In the genomic region with DNA sequence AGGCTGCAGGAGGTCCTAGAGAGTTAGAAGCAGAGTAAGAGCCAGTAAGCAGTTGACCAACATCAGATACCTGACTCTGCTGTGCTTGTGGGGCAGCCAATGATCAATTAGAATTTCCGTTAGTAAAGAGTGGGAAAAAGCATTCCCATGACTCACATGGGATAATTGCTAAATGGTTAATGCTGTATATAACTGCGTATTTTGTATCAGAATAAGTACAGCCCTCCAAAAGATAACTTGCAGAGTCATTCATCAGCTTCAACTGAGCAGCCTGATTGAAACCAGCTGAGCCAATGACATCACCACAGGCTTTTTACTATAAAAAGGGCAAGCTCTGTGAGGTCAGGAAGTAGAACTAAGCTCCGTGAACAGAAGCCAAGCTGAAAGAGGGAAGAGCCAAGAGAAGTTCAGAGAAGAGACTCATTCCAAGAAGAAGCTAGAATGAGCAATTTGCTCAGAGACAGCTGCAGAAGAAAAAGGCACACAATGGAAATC, we compare ENCODE assay signal across 9 cellular contexts.
DNase-seq lines count a peak whose midpoint lies in the region; ATAC-seq and TF ChIP-seq lines count a peak whose summit lies in the region.
"Had no signal": no experiment of that assay in that cellular context is flagged by ENCODE, and none has a peak within 500 bp of the region (broad histone marks: within the 10 kb centered on the region; RNA-seq: fewer than 3 reads in every experiment).

No MANE protein-coding gene starts in this region.

- no peaks in the 10 kb centered on the region for H3K9me3 ChIP-seq in HEK293 (ENCODE audit: control insufficient read depth, insufficient read depth, low read depth, low read length)
- no peaks in the 10 kb centered on the region for H3K9me3 ChIP-seq in smooth muscle cell (replicated peaks; ENCODE audit: low read depth)

- H3K36me3 ChIP-seq in HEK293 (ENCODE audit: control insufficient read depth in 2 of 2, insufficient read depth in 1 of 2, low read length in 2 of 2) (no peaks in the 10 kb centered on the region), smooth muscle cell (ENCODE audit: low read depth) (no peaks in the 10 kb centered on the region)

- TF ChIP-seq CTCF in HEK293 (tag by site-specific recombination; IDR thresholded peaks at IDR 0.05) (no peak), fibroblast of the aortic adventitia (IDR thresholded peaks at IDR 0.05; ENCODE audit: insufficient read depth, low read length) (no peak), smooth muscle cell (IDR thresholded peaks at IDR 0.05; ENCODE audit: borderline replicate concordance, insufficient read depth, poor library complexity, severe bottlenecking) (no peak), MCF 10A (IDR thresholded peaks at IDR 0.05; ENCODE audit: unreplicated experiment) (no peak), mesothelial cell of epicardium (IDR thresholded peaks at IDR 0.05; ENCODE audit: unreplicated experiment) (no peak)

- WGBS in smooth muscle cell (ENCODE audit: low lambda C conversion rate) = 18% methylated on average over 3 of the region's 3 CpGs

- H3F3A ChIP-seq in smooth muscle cell (ENCODE audit: low read depth) = peaks cover 17% of the 10 kb centered on the region

- DNase-seq in NOMO-1 treated with dmso at 0.1 percent for 144 hours (lab: John Stamatoyannopoulos, UW; ENCODE audit: unreplicated experiment) = peak; percentile 40
- DNase-seq in fibroblast of the aortic adventitia (ENCODE audit: low read depth) = peak; percentile 100
- DNase-seq in smooth muscle cell (lab: John Stamatoyannopoulos, UW; ENCODE audit: unreplicated experiment) = no peak
- DNase-seq in MCF 10A (ENCODE audit: unreplicated experiment) = no peak
- no peak for DNase-seq in mesothelial cell of epicardium (ENCODE audit: low spot score in 2 of 2, unreplicated experiment in 2 of 2)
- no peak for DNase-seq in activated T-helper 1 cell treated with anti-CD3 and anti-CD28 coated beads, Interleukin-12 subunit alpha, Interleukin-12 subunit beta, Interleukin-2, Interleukin-4 antibody, amounts not matched to agents 30 ng/mL and 10 ng/mL and 1 ng/mL, durations not matched to agents 14 hours and 24 hours and 36 hours (ENCODE audit: low spot score)

- no peak overlapping the region for H3K4me3 ChIP-seq in HEK293 (ENCODE audit: low read depth, low read length)
- H3K4me3 ChIP-seq in fibroblast of the aortic adventitia (ENCODE audit: low read depth, low read length) = no peak overlapping the region
- H3K4me3 ChIP-seq in smooth muscle cell = no peak overlapping the region

- H3K4me2 ChIP-seq in smooth muscle cell = peak overlapping the region; percentile 37

- no peak overlapping the region for H2AFZ ChIP-seq in smooth muscle cell (ENCODE audit: low read depth)

- no peaks in the 10 kb centered on the region for H3K27me3 ChIP-seq in smooth muscle cell (ENCODE audit: low read depth)

- peaks cover 46% of the 10 kb centered on the region for H3K79me2 ChIP-seq in smooth muscle cell (ENCODE audit: low read depth)

- peak; percentile 85 for ATAC-seq in GM18502 (IDR thresholded peaks at IDR 0.05; ENCODE audit: poor library complexity, unreplicated experiment)

- peaks cover 24% of the 10 kb centered on the region for H3K4me1 Mint-ChIP-seq in MCF 10A (ENCODE audit: insufficient read depth, unreplicated experiment)
- H3K4me1 Mint-ChIP-seq in mesothelial cell of epicardium = peaks cover 10% of the 10 kb centered on the region
- peaks cover 39% of the 10 kb centered on the region for H3K4me1 Mint-ChIP-seq in activated T-helper 1 cell treated with anti-CD3 and anti-CD28 coated beads, Interleukin-12 subunit alpha, Interleukin-12 subunit beta, Interleukin-2, Interleukin-4 antibody, amounts not matched to agents 30 ng/mL and 10 ng/mL and 1 ng/mL, durations not matched to agents 14 hours and 24 hours and 36 hours (ENCODE audit: low read depth)

- no peak overlapping the region for H3K27ac ChIP-seq in HEK293 (ENCODE audit: extremely low read depth, low read depth, low read length)
- H3K27ac ChIP-seq in smooth muscle cell (ENCODE audit: low read depth) = peak overlapping the region; percentile 64

- intact Hi-C loops in MCF 10A (cut with micrococcal nuclease) = no loop called here
- intact Hi-C loops in activated T-helper 1 cell treated with anti-CD3 and anti-CD28 coated beads, Interleukin-12 subunit alpha, Interleukin-12 subunit beta, Interleukin-2, Interleukin-4 antibody, amounts not matched to agents 30 ng/mL and 10 ng/mL and 1 ng/mL, durations not matched to agents 14 hours and 24 hours and 36 hours (cut with micrococcal nuclease) = no loop called here

- POLR2A ChIA-PET in HEK293 (lab: Yijun Ruan, JAX) = no interaction called here
- POLR2A ChIA-PET in MCF 10A (lab: Yijun Ruan, JAX) = no interaction called here

- H3K4me3 Mint-ChIP-seq in MCF 10A (ENCODE audit: unreplicated experiment) (no peak overlapping the region), mesothelial cell of epicardium (no peak overlapping the region)
- no peak overlapping the region for H3K4me3 Mint-ChIP-seq in activated T-helper 1 cell treated with anti-CD3 and anti-CD28 coated beads, Interleukin-12 subunit alpha, Interleukin-12 subunit beta, Interleukin-2, Interleukin-4 antibody, amounts not matched to agents 30 ng/mL and 10 ng/mL and 1 ng/mL, durations not matched to agents 14 hours and 24 hours and 36 hours
- H3K4me3 Mint-ChIP-seq: neural crest cell had no signal

- H3K27me3 Mint-ChIP-seq in MCF 10A (ENCODE audit: insufficient read depth, unreplicated experiment) (no peaks in the 10 kb centered on the region), mesothelial cell of epicardium (ENCODE audit: low read depth) (no peaks in the 10 kb centered on the region)
- H3K27me3 Mint-ChIP-seq in activated T-helper 1 cell treated with anti-CD3 and anti-CD28 coated beads, Interleukin-12 subunit alpha, Interleukin-12 subunit beta, Interleukin-2, Interleukin-4 antibody, amounts not matched to agents 30 ng/mL and 10 ng/mL and 1 ng/mL, durations not matched to agents 14 hours and 24 hours and 36 hours (ENCODE audit: insufficient read depth) = peaks cover 2% of the 10 kb centered on the region

- H3K27ac Mint-ChIP-seq in MCF 10A (ENCODE audit: low read depth, unreplicated experiment) = no peak overlapping the region
- no peak overlapping the region for H3K27ac Mint-ChIP-seq in mesothelial cell of epicardium
- H3K27ac Mint-ChIP-seq in activated T-helper 1 cell treated with anti-CD3 and anti-CD28 coated beads, Interleukin-12 subunit alpha, Interleukin-12 subunit beta, Interleukin-2, Interleukin-4 antibody, amounts not matched to agents 30 ng/mL and 10 ng/mL and 1 ng/mL, durations not matched to agents 14 hours and 24 hours and 36 hours = no peak overlapping the region

- H3K9me3 Mint-ChIP-seq in MCF 10A (ENCODE audit: unreplicated experiment) = no peaks in the 10 kb centered on the region
- H3K9me3 Mint-ChIP-seq in mesothelial cell of epicardium = peaks cover 6% of the 10 kb centered on the region
- H3K9me3 Mint-ChIP-seq in activated T-helper 1 cell treated with anti-CD3 and anti-CD28 coated beads, Interleukin-12 subunit alpha, Interleukin-12 subunit beta, Interleukin-2, Interleukin-4 antibody, amounts not matched to agents 30 ng/mL and 10 ng/mL and 1 ng/mL, durations not matched to agents 14 hours and 24 hours and 36 hours = no peaks in the 10 kb centered on the region
- H3K9me3 Mint-ChIP-seq: neural crest cell had no signal

- H3K4me1 ChIP-seq in HEK293 (ENCODE audit: control insufficient read depth, insufficient read depth, low read length) (no peaks in the 10 kb centered on the region; the same call in 1 of the 2 replicates), smooth muscle cell (ENCODE audit: low read depth) (peaks cover 3% of the 10 kb centered on the region)

- H3K9ac ChIP-seq in smooth muscle cell (ENCODE audit: low read depth) = no peak overlapping the region

- CTCF ChIA-PET in HEK293 (lab: Yijun Ruan, JAX) (no interaction called here), MCF 10A (lab: Yijun Ruan, JAX) (interaction anchor here (0.6 to 1.2 kb wide), 2 partner anchors 17 to 899 kb away, joined by 3 to 5 read pairs; no protein-coding TSS in a partner anchor)

- H3K36me3 Mint-ChIP-seq in MCF 10A (ENCODE audit: insufficient read depth, unreplicated experiment) (no peaks in the 10 kb centered on the region), mesothelial cell of epicardium (no peaks in the 10 kb centered on the region)
- H3K36me3 Mint-ChIP-seq in activated T-helper 1 cell treated with anti-CD3 and anti-CD28 coated beads, Interleukin-12 subunit alpha, Interleukin-12 subunit beta, Interleukin-2, Interleukin-4 antibody, amounts not matched to agents 30 ng/mL and 10 ng/mL and 1 ng/mL, durations not matched to agents 14 hours and 24 hours and 36 hours (ENCODE audit: low read depth) = peaks cover 9% of the 10 kb centered on the region

- peaks cover 95% of the 10 kb centered on the region for H4K20me1 ChIP-seq in smooth muscle cell (ENCODE audit: low read depth)

- no TSS peak for BruUV-seq in MCF 10A (replicated peaks; lab: Mats Ljungman, UMichigan)

TF ChIP-seq in HEK293, 187 proteins besides CTCF, POLR2A, EP300 and RAD21 (continues in another document):
- no peak for TF ChIP-seq ZNF654 (tag by site-specific recombination; IDR thresholded peaks at IDR 0.05; ENCODE audit: low read depth)
- no peak for TF ChIP-seq BCL11B (tag by site-specific recombination; IDR thresholded peaks at IDR 0.05; ENCODE audit: low read depth)
- no peak for TF ChIP-seq ZNF621 (tag by site-specific recombination; IDR thresholded peaks at IDR 0.05)
- peak; percentile 87 for TF ChIP-seq ZNF629 (tag by site-specific recombination; IDR thresholded peaks at IDR 0.05)
- no peak for TF ChIP-seq ZNF561 (tag by site-specific recombination; IDR thresholded peaks at IDR 0.05; ENCODE audit: borderline replicate concordance)
- TF ChIP-seq ZNF394 (tag by site-specific recombination; IDR thresholded peaks at IDR 0.05; ENCODE audit: borderline replicate concordance) = 0 out of 2 replicates have a peak, but pooled peaks have one; percentile 16
- TF ChIP-seq REPIN1 (tag by site-specific recombination; IDR thresholded peaks at IDR 0.05; ENCODE audit: low read depth) = no peak
- TF ChIP-seq KLF10 (tag by site-specific recombination; IDR thresholded peaks at IDR 0.05) = no peak
- no peak for TF ChIP-seq HOXD13 (CRISPR knock-in tag; IDR thresholded peaks at IDR 0.05; ENCODE audit: borderline replicate concordance)
- no peak for TF ChIP-seq ZNF426 (tag by site-specific recombination; IDR thresholded peaks at IDR 0.05)

Comparison
In these comparisons a context has a peak if more than half of its experiments do, and no peak if none do; other contexts are left out.
1. DNase-seq: peak in NOMO-1 treated with dmso at 0.1 percent for 144 hours (single experiment) and fibroblast of the aortic adventitia (single experiment); none in smooth muscle cell (single experiment), MCF 10A (single experiment), mesothelial cell of epicardium (0 of 2) and activated T-helper 1 cell treated with anti-CD3 and anti-CD28 coated beads, Interleukin-12 subunit alpha, Interleukin-12 subunit beta, Interleukin-2, Interleukin-4 antibody, amounts not matched to agents 30 ng/mL and 10 ng/mL and 1 ng/mL, durations not matched to agents 14 hours and 24 hours and 36 hours (single experiment).